Comparison of ENCODE assay signal across 13 cellular contexts in the genomic region with DNA sequence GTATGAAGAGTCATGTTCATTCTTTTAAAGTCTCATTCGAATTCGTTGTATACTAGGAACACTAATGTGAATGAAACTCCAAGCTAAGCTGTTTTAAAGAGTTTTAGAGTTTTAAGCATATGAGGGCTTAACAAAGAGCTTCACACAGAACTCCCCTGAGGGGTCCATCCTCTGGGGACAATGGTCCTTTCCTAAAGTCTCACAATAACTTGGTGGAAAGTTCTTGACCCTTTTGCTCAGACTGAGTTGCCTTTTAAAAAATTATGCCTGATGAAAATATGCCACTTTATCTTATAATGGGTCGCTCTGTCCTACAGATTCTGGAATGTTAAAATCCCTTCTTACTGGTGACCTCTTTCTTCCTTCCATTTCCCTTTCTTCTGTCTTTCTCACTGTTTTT.
"Had no signal": no experiment of that assay in that cellular context is flagged by ENCODE, and none has a peak within 500 bp of the region (broad histone marks: within the 10 kb centered on the region; RNA-seq: fewer than 3 reads in every experiment).

No MANE protein-coding gene starts in this region.

- H3K4me1 Mint-ChIP-seq: stimulated activated effector memory CD8-positive, alpha-beta T cell treated with anti-CD3 and anti-CD28 coated beads, Interleukin-12 subunit alpha, Interleukin-12 subunit beta, amount 100 ng/mL, for 72 hours had no signal

- H3K27me3 Mint-ChIP-seq: activated CD4-positive, alpha-beta T cell treated with anti-CD3 and anti-CD28 coated beads, Interleukin-2, amount 10 ng/mL, durations not matched to agents 7 days and 5 days; activated naive CD4-positive, alpha-beta T cell treated with anti-CD3 and anti-CD28 coated beads, Interleukin-2, amount 50 U/mL, for 24 hours; T-helper 17 cell had no signal

- ATAC-seq: stimulated activated effector memory CD8-positive, alpha-beta T cell treated with anti-CD3 and anti-CD28 coated beads, Interleukin-12 subunit alpha, Interleukin-12 subunit beta, amount 100 ng/mL, for 72 hours; T-helper 17 cell had no signal

- H3K27ac Mint-ChIP-seq: activated CD4-positive, alpha-beta T cell treated with anti-CD3 and anti-CD28 coated beads, Interleukin-2, amount 10 ng/mL, durations not matched to agents 7 days and 5 days; activated naive CD4-positive, alpha-beta T cell treated with anti-CD3 and anti-CD28 coated beads, Interleukin-2, amount 50 U/mL, for 24 hours; activated T-helper 2 cell treated with anti-CD3 and anti-CD28 coated beads, Interferon-gamma antibody, Interleukin-2, Interleukin-4, amounts not matched to agents 10 μg/mL and 5 μg/mL and 100 μg/mL, durations not matched to agents 14 hours and 24 hours and 36 hours; stimulated activated effector memory CD8-positive, alpha-beta T cell treated with anti-CD3 and anti-CD28 coated beads, Interleukin-12 subunit alpha, Interleukin-12 subunit beta, amount 100 ng/mL, for 72 hours; T-helper 17 cell had no signal

- H3K9me3 ChIP-seq: right atrium auricular region had no signal

- H3K36me3 ChIP-seq: brain microvascular endothelial cell had no signal

- H3K4me3 Mint-ChIP-seq: activated CD4-positive, alpha-beta T cell treated with anti-CD3 and anti-CD28 coated beads, Interleukin-2, amount 10 ng/mL, durations not matched to agents 7 days and 5 days; activated naive CD4-positive, alpha-beta T cell treated with anti-CD3 and anti-CD28 coated beads, Interleukin-2, amount 50 U/mL, for 24 hours; stimulated activated effector memory CD8-positive, alpha-beta T cell treated with anti-CD3 and anti-CD28 coated beads, Interleukin-12 subunit alpha, Interleukin-12 subunit beta, amount 100 ng/mL, for 72 hours; T-helper 17 cell had no signal

- H3K27ac ChIP-seq: brain microvascular endothelial cell had no signal

- H3K4me3 ChIP-seq: right atrium auricular region had no signal

- H3K9me3 Mint-ChIP-seq: activated CD4-positive, alpha-beta T cell treated with anti-CD3 and anti-CD28 coated beads, Interleukin-2, amount 10 ng/mL, durations not matched to agents 7 days and 5 days; activated naive CD4-positive, alpha-beta T cell treated with anti-CD3 and anti-CD28 coated beads, Interleukin-2, amount 50 U/mL, for 24 hours; activated T-helper 2 cell treated with anti-CD3 and anti-CD28 coated beads, Interferon-gamma antibody, Interleukin-2, Interleukin-4, amounts not matched to agents 10 μg/mL and 5 μg/mL and 100 μg/mL, durations not matched to agents 14 hours and 24 hours and 36 hours; stimulated activated effector memory CD8-positive, alpha-beta T cell treated with anti-CD3 and anti-CD28 coated beads, Interleukin-12 subunit alpha, Interleukin-12 subunit beta, amount 100 ng/mL, for 72 hours had no signal

- DNase-seq: activated CD4-positive, alpha-beta T cell treated with anti-CD3 and anti-CD28 coated beads, Interleukin-2, amount 10 ng/mL, durations not matched to agents 7 days and 5 days; activated CD4-positive, CD25-positive, alpha-beta regulatory T cell; amniotic stem cell; brain microvascular endothelial cell; effector CD4-positive, alpha-beta T cell; hippocampal formation; midbrain; small intestine; T-helper 17 cell had no signal

- H3K36me3 Mint-ChIP-seq: activated naive CD4-positive, alpha-beta T cell treated with anti-CD3 and anti-CD28 coated beads, Interleukin-2, amount 50 U/mL, for 24 hours; stimulated activated effector memory CD8-positive, alpha-beta T cell treated with anti-CD3 and anti-CD28 coated beads, Interleukin-12 subunit alpha, Interleukin-12 subunit beta, amount 100 ng/mL, for 72 hours had no signal
